Comparison of ENCODE assay signal across 1 cellular context in genomic region chr1:89896105-89896942, GRCh38.
TF ChIP-seq lines count a peak whose summit lies in the region.

No MANE protein-coding gene starts in this region.

TF ChIP-seq in K562, 482 proteins besides CTCF, POLR2A, EP300 and RAD21 (continued from another document and continues in another):
- TF ChIP-seq GTF2F1 (IDR thresholded peaks at IDR 0.05; ENCODE audit: low read depth, low read length) (no peak), DACH1 (IDR thresholded peaks at IDR 0.05; ENCODE audit: partially characterized antibody) (peak; percentile 9), ZFP36 (IDR thresholded peaks at IDR 0.05; ENCODE audit: low read depth, low read length, partially characterized antibody) (no peak), SAFB2 (IDR thresholded peaks at IDR 0.05; ENCODE audit: borderline replicate concordance, low read depth, low read length, severe bottlenecking) (no peak), SP2 (IDR thresholded peaks at IDR 0.05; ENCODE audit: extremely low read depth, low read depth, low read length, poor library complexity, severe bottlenecking) (no peak), FOXJ2 (tag; IDR thresholded peaks at IDR 0.05) (no peak), FOXP1 (CRISPR knock-in tag; IDR thresholded peaks at IDR 0.05) (peak; percentile 81; the same call in 1 of the 2 replicates), SIN3B (IDR thresholded peaks at IDR 0.05; ENCODE audit: low read depth) (no peak), DNMT1 (IDR thresholded peaks at IDR 0.05) (0 out of 2 replicates have a peak, but pooled peaks have one; percentile 27), SREBF1 (IDR thresholded peaks at IDR 0.05; ENCODE audit: borderline replicate concordance, low read depth, low read length) (no peak), BRF2 (IDR thresholded peaks at IDR 0.05; ENCODE audit: borderline replicate concordance, insufficient read depth, insufficient read length) (no peak), SREBF2 (CRISPR knock-in tag; IDR thresholded peaks at IDR 0.05) (no peak), NONO (IDR thresholded peaks at IDR 0.05; ENCODE audit: low read depth in 2 of 2, low read length in 1 of 2) (0 out of 4 replicates have a peak, but pooled peaks of 1 of the 2 experiments have one; percentile 47), ZBTB17 (CRISPR knock-in tag; IDR thresholded peaks at IDR 0.05) (peak; percentile 36; the same call in 1 of the 2 replicates), HDAC3 (IDR thresholded peaks at IDR 0.05; ENCODE audit: borderline replicate concordance, partially characterized antibody) (peak; percentile 33), MAFG (tag; conservative IDR thresholded peaks at IDR 0.05) (no peak; the same call in 1 of the 2 replicates), TEAD4 (IDR thresholded peaks at IDR 0.05; ENCODE audit: low read length) (peak; percentile 92), TEAD4 (CRISPR knock-in tag; IDR thresholded peaks at IDR 0.05; ENCODE audit: borderline replicate concordance) (no peak), KLF13 (tag; IDR thresholded peaks at IDR 0.05; ENCODE audit: borderline replicate concordance, low read depth) (no peak), NFE2L1 (tag; IDR thresholded peaks at IDR 0.05; ENCODE audit: borderline replicate concordance, low read depth) (no peak), MAFK (IDR thresholded peaks at IDR 0.05; ENCODE audit: low read length) (peak; percentile 20; the same call in 1 of the 2 replicates), PHF21A (IDR thresholded peaks at IDR 0.05; ENCODE audit: borderline replicate concordance, low read depth) (peak; percentile 22; the same call in 1 of the 2 replicates), SP1 (CRISPR knock-in tag; IDR thresholded peaks at IDR 0.05) (peak; percentile 37; the same call in 1 of the 2 replicates), PHF20 (IDR thresholded peaks at IDR 0.05; ENCODE audit: partially characterized antibody) (no peak), SNRNP70 (optimal IDR thresholded peaks at IDR 0.05; ENCODE audit: low read depth, low read length) (no peak), PRMT5 (CRISPR knock-in tag; IDR thresholded peaks at IDR 0.05) (no peak), KAT7 (CRISPR knock-in tag; IDR thresholded peaks at IDR 0.05; ENCODE audit: borderline replicate concordance) (no peak), ZNF780A (CRISPR knock-in tag; IDR thresholded peaks at IDR 0.05) (0 out of 2 replicates have a peak, but pooled peaks have one; percentile 51), SRSF7 (optimal IDR thresholded peaks at IDR 0.05; ENCODE audit: low read depth, low read length) (no peak), E2F3 (CRISPR knock-in tag; IDR thresholded peaks at IDR 0.05) (no peak), ZNF398 (CRISPR knock-in tag; IDR thresholded peaks at IDR 0.05) (no peak)
- TF ChIP-seq, protein P1, sequence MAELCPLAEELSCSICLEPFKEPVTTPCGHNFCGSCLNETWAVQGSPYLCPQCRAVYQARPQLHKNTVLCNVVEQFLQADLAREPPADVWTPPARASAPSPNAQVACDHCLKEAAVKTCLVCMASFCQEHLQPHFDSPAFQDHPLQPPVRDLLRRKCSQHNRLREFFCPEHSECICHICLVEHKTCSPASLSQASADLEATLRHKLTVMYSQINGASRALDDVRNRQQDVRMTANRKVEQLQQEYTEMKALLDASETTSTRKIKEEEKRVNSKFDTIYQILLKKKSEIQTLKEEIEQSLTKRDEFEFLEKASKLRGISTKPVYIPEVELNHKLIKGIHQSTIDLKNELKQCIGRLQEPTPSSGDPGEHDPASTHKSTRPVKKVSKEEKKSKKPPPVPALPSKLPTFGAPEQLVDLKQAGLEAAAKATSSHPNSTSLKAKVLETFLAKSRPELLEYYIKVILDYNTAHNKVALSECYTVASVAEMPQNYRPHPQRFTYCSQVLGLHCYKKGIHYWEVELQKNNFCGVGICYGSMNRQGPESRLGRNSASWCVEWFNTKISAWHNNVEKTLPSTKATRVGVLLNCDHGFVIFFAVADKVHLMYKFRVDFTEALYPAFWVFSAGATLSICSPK (IDR thresholded peaks at IDR 0.05; ENCODE audit: borderline replicate concordance): no peak; the same call in 1 of the 2 replicates
- TF ChIP-seq, protein P2, sequence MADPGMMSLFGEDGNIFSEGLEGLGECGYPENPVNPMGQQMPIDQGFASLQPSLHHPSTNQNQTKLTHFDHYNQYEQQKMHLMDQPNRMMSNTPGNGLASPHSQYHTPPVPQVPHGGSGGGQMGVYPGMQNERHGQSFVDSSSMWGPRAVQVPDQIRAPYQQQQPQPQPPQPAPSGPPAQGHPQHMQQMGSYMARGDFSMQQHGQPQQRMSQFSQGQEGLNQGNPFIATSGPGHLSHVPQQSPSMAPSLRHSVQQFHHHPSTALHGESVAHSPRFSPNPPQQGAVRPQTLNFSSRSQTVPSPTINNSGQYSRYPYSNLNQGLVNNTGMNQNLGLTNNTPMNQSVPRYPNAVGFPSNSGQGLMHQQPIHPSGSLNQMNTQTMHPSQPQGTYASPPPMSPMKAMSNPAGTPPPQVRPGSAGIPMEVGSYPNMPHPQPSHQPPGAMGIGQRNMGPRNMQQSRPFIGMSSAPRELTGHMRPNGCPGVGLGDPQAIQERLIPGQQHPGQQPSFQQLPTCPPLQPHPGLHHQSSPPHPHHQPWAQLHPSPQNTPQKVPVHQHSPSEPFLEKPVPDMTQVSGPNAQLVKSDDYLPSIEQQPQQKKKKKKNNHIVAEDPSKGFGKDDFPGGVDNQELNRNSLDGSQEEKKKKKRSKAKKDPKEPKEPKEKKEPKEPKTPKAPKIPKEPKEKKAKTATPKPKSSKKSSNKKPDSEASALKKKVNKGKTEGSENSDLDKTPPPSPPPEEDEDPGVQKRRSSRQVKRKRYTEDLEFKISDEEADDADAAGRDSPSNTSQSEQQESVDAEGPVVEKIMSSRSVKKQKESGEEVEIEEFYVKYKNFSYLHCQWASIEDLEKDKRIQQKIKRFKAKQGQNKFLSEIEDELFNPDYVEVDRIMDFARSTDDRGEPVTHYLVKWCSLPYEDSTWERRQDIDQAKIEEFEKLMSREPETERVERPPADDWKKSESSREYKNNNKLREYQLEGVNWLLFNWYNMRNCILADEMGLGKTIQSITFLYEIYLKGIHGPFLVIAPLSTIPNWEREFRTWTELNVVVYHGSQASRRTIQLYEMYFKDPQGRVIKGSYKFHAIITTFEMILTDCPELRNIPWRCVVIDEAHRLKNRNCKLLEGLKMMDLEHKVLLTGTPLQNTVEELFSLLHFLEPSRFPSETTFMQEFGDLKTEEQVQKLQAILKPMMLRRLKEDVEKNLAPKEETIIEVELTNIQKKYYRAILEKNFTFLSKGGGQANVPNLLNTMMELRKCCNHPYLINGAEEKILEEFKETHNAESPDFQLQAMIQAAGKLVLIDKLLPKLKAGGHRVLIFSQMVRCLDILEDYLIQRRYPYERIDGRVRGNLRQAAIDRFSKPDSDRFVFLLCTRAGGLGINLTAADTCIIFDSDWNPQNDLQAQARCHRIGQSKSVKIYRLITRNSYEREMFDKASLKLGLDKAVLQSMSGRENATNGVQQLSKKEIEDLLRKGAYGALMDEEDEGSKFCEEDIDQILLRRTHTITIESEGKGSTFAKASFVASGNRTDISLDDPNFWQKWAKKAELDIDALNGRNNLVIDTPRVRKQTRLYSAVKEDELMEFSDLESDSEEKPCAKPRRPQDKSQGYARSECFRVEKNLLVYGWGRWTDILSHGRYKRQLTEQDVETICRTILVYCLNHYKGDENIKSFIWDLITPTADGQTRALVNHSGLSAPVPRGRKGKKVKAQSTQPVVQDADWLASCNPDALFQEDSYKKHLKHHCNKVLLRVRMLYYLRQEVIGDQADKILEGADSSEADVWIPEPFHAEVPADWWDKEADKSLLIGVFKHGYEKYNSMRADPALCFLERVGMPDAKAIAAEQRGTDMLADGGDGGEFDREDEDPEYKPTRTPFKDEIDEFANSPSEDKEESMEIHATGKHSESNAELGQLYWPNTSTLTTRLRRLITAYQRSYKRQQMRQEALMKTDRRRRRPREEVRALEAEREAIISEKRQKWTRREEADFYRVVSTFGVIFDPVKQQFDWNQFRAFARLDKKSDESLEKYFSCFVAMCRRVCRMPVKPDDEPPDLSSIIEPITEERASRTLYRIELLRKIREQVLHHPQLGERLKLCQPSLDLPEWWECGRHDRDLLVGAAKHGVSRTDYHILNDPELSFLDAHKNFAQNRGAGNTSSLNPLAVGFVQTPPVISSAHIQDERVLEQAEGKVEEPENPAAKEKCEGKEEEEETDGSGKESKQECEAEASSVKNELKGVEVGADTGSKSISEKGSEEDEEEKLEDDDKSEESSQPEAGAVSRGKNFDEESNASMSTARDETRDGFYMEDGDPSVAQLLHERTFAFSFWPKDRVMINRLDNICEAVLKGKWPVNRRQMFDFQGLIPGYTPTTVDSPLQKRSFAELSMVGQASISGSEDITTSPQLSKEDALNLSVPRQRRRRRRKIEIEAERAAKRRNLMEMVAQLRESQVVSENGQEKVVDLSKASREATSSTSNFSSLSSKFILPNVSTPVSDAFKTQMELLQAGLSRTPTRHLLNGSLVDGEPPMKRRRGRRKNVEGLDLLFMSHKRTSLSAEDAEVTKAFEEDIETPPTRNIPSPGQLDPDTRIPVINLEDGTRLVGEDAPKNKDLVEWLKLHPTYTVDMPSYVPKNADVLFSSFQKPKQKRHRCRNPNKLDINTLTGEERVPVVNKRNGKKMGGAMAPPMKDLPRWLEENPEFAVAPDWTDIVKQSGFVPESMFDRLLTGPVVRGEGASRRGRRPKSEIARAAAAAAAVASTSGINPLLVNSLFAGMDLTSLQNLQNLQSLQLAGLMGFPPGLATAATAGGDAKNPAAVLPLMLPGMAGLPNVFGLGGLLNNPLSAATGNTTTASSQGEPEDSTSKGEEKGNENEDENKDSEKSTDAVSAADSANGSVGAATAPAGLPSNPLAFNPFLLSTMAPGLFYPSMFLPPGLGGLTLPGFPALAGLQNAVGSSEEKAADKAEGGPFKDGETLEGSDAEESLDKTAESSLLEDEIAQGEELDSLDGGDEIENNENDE (IDR thresholded peaks at IDR 0.05; ENCODE audit: low read depth, low read length): no peak
- TF ChIP-seq, protein P3, sequence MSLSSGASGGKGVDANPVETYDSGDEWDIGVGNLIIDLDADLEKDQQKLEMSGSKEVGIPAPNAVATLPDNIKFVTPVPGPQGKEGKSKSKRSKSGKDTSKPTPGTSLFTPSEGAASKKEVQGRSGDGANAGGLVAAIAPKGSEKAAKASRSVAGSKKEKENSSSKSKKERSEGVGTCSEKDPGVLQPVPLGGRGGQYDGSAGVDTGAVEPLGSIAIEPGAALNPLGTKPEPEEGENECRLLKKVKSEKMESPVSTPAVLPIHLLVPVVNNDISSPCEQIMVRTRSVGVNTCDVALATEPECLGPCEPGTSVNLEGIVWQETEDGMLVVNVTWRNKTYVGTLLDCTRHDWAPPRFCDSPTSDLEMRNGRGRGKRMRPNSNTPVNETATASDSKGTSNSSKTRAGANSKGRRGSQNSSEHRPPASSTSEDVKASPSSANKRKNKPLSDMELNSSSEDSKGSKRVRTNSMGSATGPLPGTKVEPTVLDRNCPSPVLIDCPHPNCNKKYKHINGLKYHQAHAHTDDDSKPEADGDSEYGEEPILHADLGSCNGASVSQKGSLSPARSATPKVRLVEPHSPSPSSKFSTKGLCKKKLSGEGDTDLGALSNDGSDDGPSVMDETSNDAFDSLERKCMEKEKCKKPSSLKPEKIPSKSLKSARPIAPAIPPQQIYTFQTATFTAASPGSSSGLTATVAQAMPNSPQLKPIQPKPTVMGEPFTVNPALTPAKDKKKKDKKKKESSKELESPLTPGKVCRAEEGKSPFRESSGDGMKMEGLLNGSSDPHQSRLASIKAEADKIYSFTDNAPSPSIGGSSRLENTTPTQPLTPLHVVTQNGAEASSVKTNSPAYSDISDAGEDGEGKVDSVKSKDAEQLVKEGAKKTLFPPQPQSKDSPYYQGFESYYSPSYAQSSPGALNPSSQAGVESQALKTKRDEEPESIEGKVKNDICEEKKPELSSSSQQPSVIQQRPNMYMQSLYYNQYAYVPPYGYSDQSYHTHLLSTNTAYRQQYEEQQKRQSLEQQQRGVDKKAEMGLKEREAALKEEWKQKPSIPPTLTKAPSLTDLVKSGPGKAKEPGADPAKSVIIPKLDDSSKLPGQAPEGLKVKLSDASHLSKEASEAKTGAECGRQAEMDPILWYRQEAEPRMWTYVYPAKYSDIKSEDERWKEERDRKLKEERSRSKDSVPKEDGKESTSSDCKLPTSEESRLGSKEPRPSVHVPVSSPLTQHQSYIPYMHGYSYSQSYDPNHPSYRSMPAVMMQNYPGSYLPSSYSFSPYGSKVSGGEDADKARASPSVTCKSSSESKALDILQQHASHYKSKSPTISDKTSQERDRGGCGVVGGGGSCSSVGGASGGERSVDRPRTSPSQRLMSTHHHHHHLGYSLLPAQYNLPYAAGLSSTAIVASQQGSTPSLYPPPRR (CRISPR knock-in tag; IDR thresholded peaks at IDR 0.05; ENCODE audit: borderline replicate concordance): no peak
- TF ChIP-seq, protein P4, sequence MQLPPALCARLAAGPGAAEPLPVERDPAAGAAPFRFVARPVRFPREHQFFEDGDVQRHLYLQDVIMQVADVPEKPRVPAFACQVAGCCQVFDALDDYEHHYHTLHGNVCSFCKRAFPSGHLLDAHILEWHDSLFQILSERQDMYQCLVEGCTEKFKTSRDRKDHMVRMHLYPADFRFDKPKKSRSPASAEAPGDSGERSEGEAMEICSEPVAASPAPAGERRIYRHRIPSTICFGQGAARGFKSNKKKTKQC (CRISPR knock-in tag; IDR thresholded peaks at IDR 0.05): no peak
